ENCODE assay signal across 15 cellular contexts in genomic region chr3:4949659-4950058, GRCh38.
"Had no signal": no experiment of that assay in that cellular context is flagged by ENCODE, and none has a peak within 500 bp of the region (broad histone marks: within the 10 kb centered on the region; RNA-seq: fewer than 3 reads in every experiment).

No MANE protein-coding gene starts in this region.

- H3K27me3 ChIP-seq: spleen, upper lobe of left lung had no signal

- H3K36me3 ChIP-seq: prostate gland, spleen, upper lobe of left lung had no signal

- H3K27ac ChIP-seq: prostate gland, upper lobe of left lung had no signal

- DNase-seq: activated B cell treated with CpG ODN at 0.5 μM for 24 hours; activated CD4-positive, alpha-beta T cell treated with anti-CD3 and anti-CD28 coated beads, Interleukin-2, amount 10 ng/mL, durations not matched to agents 24 days and 14 days; activated naive CD4-positive, alpha-beta T cell; activated naive CD8-positive, alpha-beta T cell treated with anti-CD3 and anti-CD28 coated beads, Interleukin-2, amount 50 U/mL, for 24 hours; central memory CD4-positive, alpha-beta T cell; effector CD4-positive, alpha-beta T cell; glutamatergic neuron; spleen; stimulated activated CD4-positive, alpha-beta T cell treated with anti-CD3 and anti-CD28 coated beads, Interleukin-1b, Interleukin-23, amount 100 ng/mL, for 48 hours; substantia nigra; T-helper 2 cell; upper lobe of left lung had no signal

- H3K9me3 ChIP-seq: prostate gland, spleen, upper lobe of left lung had no signal

- ATAC-seq: activated naive CD8-positive, alpha-beta T cell treated with anti-CD3 and anti-CD28 coated beads, Interleukin-2, amount 50 U/mL, for 24 hours; stimulated activated memory B cell treated with anti-CD40 and anti-IgM and Interleukin-4, amounts not matched to agents 10 μg/mL and 1 μg/mL and 100 μg/mL, for 72 hours had no signal

- H3K4me3 ChIP-seq: coronary artery, prostate gland, spleen, upper lobe of left lung had no signal

- H3K4me1 ChIP-seq: prostate gland had no signal
